ENCODE assay signal across 26 cellular contexts in the genomic region with DNA sequence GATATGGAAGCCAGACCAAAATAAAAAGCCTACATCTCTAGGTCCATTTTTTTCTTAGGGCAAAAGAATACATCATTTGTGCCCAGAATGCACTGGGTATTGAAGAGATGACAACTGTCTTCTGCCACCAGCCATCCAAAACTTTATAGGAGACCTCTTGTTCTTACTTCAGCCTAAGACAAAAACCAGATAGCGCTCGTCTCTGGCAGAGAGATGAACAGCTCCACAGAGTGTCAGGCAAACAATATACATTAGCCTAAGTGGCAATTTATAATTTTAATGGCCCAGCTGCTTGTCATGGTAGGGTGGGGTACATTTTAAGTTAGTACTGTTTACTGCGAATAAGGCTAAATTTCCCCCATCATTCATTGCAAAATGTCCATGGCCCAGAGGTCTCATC. TPM values are rescaled to one million over a fixed set of nuclear protein-coding genes. Genes with fewer than 3 reads are reported as not detected.
DNase-seq lines count a peak whose midpoint lies in the region; TF ChIP-seq lines count a peak whose summit lies in the region.
"Had no signal": no experiment of that assay in that cellular context is flagged by ENCODE, and none has a peak within 500 bp of the region (broad histone marks: within the 10 kb centered on the region; RNA-seq: fewer than 3 reads in every experiment).

No MANE protein-coding gene starts in this region.

- POLR2A ChIA-PET in HEK293T (lab: Yijun Ruan, JAX) = no interaction called here

- CTCF ChIA-PET in HEK293T (lab: Yijun Ruan, JAX) = interaction anchor here (0.7 kb wide), 1 partner anchor 609 kb away, joined by 3 read pairs; no protein-coding TSS in a partner anchor

- H3K9me3 Mint-ChIP-seq in type B pancreatic cell = peaks cover 6% of the 10 kb centered on the region
- H3K9me3 Mint-ChIP-seq: CD4-positive, alpha-beta memory T cell; CD4-positive, alpha-beta T cell; CD8-positive, alpha-beta T cell had no signal

- no peak overlapping the region for H3K4me3 Mint-ChIP-seq in type B pancreatic cell
- H3K4me3 Mint-ChIP-seq: B cell; CD14-positive monocyte; CD4-positive, alpha-beta memory T cell; CD4-positive, alpha-beta T cell; CD4-positive, CD25-positive, alpha-beta regulatory T cell; CD8-positive, alpha-beta memory T cell; CD8-positive, alpha-beta T cell had no signal

- peaks cover 4% of the 10 kb centered on the region for H3K36me3 Mint-ChIP-seq in type B pancreatic cell
- H3K36me3 Mint-ChIP-seq: CD14-positive monocyte; CD4-positive, alpha-beta memory T cell; CD4-positive, CD25-positive, alpha-beta regulatory T cell; CD8-positive, alpha-beta memory T cell; CD8-positive, alpha-beta T cell had no signal

- no peaks in the 10 kb centered on the region for H3K27me3 Mint-ChIP-seq in type B pancreatic cell

- DNase-seq in NCI-H748 (lab: John Stamatoyannopoulos, UW; ENCODE audit: unreplicated experiment) (peak; percentile 22), NCI-H748 treated with DMSO at 0.1 percent for 48 hours (lab: John Stamatoyannopoulos, UW) (no peak), type B pancreatic cell (ENCODE audit: extremely low spot score, unreplicated experiment) (no peak), HEK293T (ENCODE audit: extremely low spot score) (no peak)
- DNase-seq: 8988T; ACHN; AML-193; BE2C; C1 segment of cervical spinal cord; Caco-2; Calu3; CD4-positive, alpha-beta memory T cell; CD4-positive, alpha-beta T cell; CD4-positive, CD25-positive, alpha-beta regulatory T cell; CD8-positive, alpha-beta memory T cell; CD8-positive, alpha-beta T cell; COR-L47; DMS 273 treated with DMSO at 0.1 percent for 48 hours; DMS153; DMS53; DMS79; DMS79 treated with DMSO at 0.1 percent for 48 hours; DND-41; EL had no signal

- H3K27ac Mint-ChIP-seq in type B pancreatic cell = peak overlapping the region; percentile 82
- H3K27ac Mint-ChIP-seq: B cell; CD14-positive monocyte; CD4-positive, alpha-beta memory T cell; CD4-positive, alpha-beta T cell; CD4-positive, CD25-positive, alpha-beta regulatory T cell; CD8-positive, alpha-beta T cell had no signal

- no peak for TF ChIP-seq CTCF in type B pancreatic cell (conservative IDR thresholded peaks at IDR 0.05)

- peaks cover 3% of the 10 kb centered on the region for H3K4me1 Mint-ChIP-seq in type B pancreatic cell (ENCODE audit: unreplicated experiment)
- H3K4me1 Mint-ChIP-seq: B cell; CD4-positive, alpha-beta memory T cell; CD4-positive, CD25-positive, alpha-beta regulatory T cell; CD8-positive, alpha-beta memory T cell had no signal

TF ChIP-seq in HEK293T, 16 proteins besides CTCF, POLR2A, EP300 and RAD21:
- TF ChIP-seq HDGF (IDR thresholded peaks at IDR 0.05; ENCODE audit: borderline replicate concordance) = no peak
- no peak for TF ChIP-seq FOXK2 (IDR thresholded peaks at IDR 0.05)
- no peak for TF ChIP-seq FOXM1 (IDR thresholded peaks at IDR 0.05; ENCODE audit: borderline replicate concordance)
- no peak for TF ChIP-seq ARNT (IDR thresholded peaks at IDR 0.05)
- no peak for TF ChIP-seq NFRKB (IDR thresholded peaks at IDR 0.05)
- TF ChIP-seq ELF4 (IDR thresholded peaks at IDR 0.05) = no peak
- TF ChIP-seq CTBP1 (IDR thresholded peaks at IDR 0.05; ENCODE audit: borderline replicate concordance) = no peak
- no peak for TF ChIP-seq FOXA1 (IDR thresholded peaks at IDR 0.05)
- TF ChIP-seq BHLHE40 (IDR thresholded peaks at IDR 0.05; ENCODE audit: borderline replicate concordance) = no peak
- TF ChIP-seq, protein P1, sequence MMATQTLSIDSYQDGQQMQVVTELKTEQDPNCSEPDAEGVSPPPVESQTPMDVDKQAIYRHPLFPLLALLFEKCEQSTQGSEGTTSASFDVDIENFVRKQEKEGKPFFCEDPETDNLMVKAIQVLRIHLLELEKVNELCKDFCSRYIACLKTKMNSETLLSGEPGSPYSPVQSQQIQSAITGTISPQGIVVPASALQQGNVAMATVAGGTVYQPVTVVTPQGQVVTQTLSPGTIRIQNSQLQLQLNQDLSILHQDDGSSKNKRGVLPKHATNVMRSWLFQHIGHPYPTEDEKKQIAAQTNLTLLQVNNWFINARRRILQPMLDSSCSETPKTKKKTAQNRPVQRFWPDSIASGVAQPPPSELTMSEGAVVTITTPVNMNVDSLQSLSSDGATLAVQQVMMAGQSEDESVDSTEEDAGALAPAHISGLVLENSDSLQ (IDR thresholded peaks at IDR 0.05) = no peak
- TF ChIP-seq SUZ12 (IDR thresholded peaks at IDR 0.05) = no peak
- no peak for TF ChIP-seq ZNF384 (IDR thresholded peaks at IDR 0.05)
- no peak for TF ChIP-seq LEF1 (IDR thresholded peaks at IDR 0.05; ENCODE audit: borderline replicate concordance)
- no peak for TF ChIP-seq SP1 (IDR thresholded peaks at IDR 0.05)
- TF ChIP-seq TARDBP (IDR thresholded peaks at IDR 0.05) = no peak
- TF ChIP-seq L3MBTL2 (conservative IDR thresholded peaks at IDR 0.05) = no peak

RNA-seq across cellular contexts. Expression of a gene that starts 38.9 kb away (rescaled TPM):
- total RNA-seq in type B pancreatic cell (ENCODE audit: low replicate concordance) = 56.2 and 67.2 TPM in 2 replicates
